ENCODE assay signal across 1 cellular context in the genomic region with DNA sequence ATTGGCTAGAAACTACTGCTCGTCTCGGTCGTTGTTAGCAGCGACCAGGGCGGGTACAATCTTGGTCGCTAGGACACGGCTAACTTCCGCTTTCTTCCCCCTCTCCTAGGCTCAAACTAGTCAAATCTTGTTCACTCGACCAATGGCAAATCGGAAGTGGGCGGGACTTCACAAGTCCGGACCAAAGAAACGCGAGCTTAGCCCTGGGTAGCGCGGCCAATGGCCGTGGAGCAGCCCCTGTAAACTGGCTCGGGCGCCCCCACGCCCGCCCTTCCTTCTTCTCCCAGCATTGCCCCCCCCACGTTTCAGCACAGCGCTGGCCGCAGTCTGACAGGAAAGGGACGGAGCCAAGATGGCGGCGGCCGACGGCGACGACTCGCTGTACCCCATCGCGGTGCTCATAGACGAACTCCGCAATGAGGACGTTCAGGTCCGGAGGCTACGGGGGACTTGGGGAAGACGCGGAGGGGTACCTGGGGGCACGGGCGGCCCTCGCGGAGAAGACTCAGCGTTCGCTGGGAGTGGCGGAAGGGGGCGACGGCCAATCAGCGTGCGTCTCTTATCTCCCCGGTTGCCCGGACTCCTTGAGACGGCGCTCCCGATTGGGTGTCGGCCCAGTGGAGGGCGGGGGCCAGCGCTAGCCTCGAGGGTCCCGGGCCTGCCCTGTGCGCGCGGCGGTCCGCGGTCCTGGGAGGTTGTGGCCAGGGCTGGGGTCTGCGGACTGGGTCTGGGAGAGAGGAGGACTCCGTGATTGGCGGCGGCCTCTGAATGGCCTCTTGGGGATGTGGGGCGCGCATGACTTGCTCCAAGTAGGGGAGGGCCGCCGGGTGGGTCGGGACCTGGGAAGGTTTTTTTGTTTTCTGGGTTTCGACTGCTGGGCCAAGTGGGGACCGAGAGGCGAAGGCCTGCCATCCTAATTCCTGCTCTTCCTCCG.
TF ChIP-seq lines count a peak whose summit lies in the region.

PPP2R1A (plus strand) TSS at position 308 of the 934 bp plus-strand sequence; CDS start at position 353, 45 bp downstream.

TF ChIP-seq in K562, 482 proteins besides CTCF, POLR2A, EP300 and RAD21 (continued from another document and continues in another):
- no peak for TF ChIP-seq NR0B1 (IDR thresholded peaks at IDR 0.05; ENCODE audit: partially characterized antibody)
- TF ChIP-seq KLF6 (CRISPR knock-in tag; IDR thresholded peaks at IDR 0.05; ENCODE audit: borderline replicate concordance): no peak; the same call in 1 of the 2 replicates
- no peak for TF ChIP-seq ZFP91 (CRISPR knock-in tag; IDR thresholded peaks at IDR 0.05)
- TF ChIP-seq FOXM1 (IDR thresholded peaks at IDR 0.05; ENCODE audit: low read depth): no peak
- TF ChIP-seq FOXM1 (CRISPR knock-in tag; IDR thresholded peaks at IDR 0.05; ENCODE audit: low read depth): no peak
- TF ChIP-seq, protein P1, sequence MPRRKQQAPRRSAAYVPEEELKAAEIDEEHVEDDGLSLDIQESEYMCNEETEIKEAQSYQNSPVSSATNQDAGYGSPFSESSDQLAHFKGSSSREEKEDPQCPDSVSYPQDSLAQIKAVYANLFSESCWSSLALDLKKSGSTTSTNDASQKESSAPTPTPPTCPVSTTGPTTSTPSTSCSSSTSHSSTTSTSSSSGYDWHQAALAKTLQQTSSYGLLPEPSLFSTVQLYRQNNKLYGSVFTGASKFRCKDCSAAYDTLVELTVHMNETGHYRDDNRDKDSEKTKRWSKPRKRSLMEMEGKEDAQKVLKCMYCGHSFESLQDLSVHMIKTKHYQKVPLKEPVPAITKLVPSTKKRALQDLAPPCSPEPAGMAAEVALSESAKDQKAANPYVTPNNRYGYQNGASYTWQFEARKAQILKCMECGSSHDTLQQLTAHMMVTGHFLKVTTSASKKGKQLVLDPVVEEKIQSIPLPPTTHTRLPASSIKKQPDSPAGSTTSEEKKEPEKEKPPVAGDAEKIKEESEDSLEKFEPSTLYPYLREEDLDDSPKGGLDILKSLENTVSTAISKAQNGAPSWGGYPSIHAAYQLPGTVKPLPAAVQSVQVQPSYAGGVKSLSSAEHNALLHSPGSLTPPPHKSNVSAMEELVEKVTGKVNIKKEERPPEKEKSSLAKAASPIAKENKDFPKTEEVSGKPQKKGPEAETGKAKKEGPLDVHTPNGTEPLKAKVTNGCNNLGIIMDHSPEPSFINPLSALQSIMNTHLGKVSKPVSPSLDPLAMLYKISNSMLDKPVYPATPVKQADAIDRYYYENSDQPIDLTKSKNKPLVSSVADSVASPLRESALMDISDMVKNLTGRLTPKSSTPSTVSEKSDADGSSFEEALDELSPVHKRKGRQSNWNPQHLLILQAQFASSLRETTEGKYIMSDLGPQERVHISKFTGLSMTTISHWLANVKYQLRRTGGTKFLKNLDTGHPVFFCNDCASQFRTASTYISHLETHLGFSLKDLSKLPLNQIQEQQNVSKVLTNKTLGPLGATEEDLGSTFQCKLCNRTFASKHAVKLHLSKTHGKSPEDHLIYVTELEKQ (CRISPR knock-in tag; IDR thresholded peaks at IDR 0.05): no peak
- no peak for TF ChIP-seq RBM17 (IDR thresholded peaks at IDR 0.05; ENCODE audit: borderline replicate concordance, low read depth, low read length)
- TF ChIP-seq TEAD4 (IDR thresholded peaks at IDR 0.05; ENCODE audit: low read length): 0 out of 2 replicates have a peak, but pooled peaks have one; percentile 5
- no peak for TF ChIP-seq TEAD4 (CRISPR knock-in tag; IDR thresholded peaks at IDR 0.05; ENCODE audit: borderline replicate concordance)
- TF ChIP-seq PCBP2 (IDR thresholded peaks at IDR 0.05; ENCODE audit: low read depth, low read length, poor library complexity, severe bottlenecking): no peak
- TF ChIP-seq MYNN (IDR thresholded peaks at IDR 0.05): no peak
- TF ChIP-seq MYNN (CRISPR knock-in tag; IDR thresholded peaks at IDR 0.05): no peak
- peak; percentile 52; the same call in 1 of the 2 replicates for TF ChIP-seq PRMT5 (CRISPR knock-in tag; IDR thresholded peaks at IDR 0.05)
- no peak for TF ChIP-seq CHD7 (IDR thresholded peaks at IDR 0.05; ENCODE audit: low read depth, low read length)
- TF ChIP-seq, protein P2, sequence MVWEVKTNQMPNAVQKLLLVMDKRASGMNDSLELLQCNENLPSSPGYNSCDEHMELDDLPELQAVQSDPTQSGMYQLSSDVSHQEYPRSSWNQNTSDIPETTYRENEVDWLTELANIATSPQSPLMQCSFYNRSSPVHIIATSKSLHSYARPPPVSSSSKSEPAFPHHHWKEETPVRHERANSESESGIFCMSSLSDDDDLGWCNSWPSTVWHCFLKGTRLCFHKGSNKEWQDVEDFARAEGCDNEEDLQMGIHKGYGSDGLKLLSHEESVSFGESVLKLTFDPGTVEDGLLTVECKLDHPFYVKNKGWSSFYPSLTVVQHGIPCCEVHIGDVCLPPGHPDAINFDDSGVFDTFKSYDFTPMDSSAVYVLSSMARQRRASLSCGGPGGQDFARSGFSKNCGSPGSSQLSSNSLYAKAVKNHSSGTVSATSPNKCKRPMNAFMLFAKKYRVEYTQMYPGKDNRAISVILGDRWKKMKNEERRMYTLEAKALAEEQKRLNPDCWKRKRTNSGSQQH (CRISPR knock-in tag; IDR thresholded peaks at IDR 0.05): 0 out of 2 replicates have a peak, but pooled peaks have one; percentile 23
- no peak for TF ChIP-seq SFPQ (IDR thresholded peaks at IDR 0.05; ENCODE audit: low read depth, low read length)
- TF ChIP-seq ZNF239 (CRISPR knock-in tag; IDR thresholded peaks at IDR 0.05): no peak
- peak; percentile 82 to 92 for TF ChIP-seq MAZ (CRISPR knock-in tag; conservative IDR thresholded peaks at IDR 0.05 in 1 of 2, IDR thresholded peaks at IDR 0.05 in 1 of 2)
- TF ChIP-seq ZNF165 (CRISPR knock-in tag; IDR thresholded peaks at IDR 0.05; ENCODE audit: borderline replicate concordance): no peak
- no peak for TF ChIP-seq ZNF408 (CRISPR knock-in tag; IDR thresholded peaks at IDR 0.05; ENCODE audit: low read depth)
- no peak for TF ChIP-seq SMAD3 (CRISPR knock-in tag; conservative IDR thresholded peaks at IDR 0.05)
- no peak for TF ChIP-seq NBN (IDR thresholded peaks at IDR 0.05; ENCODE audit: low read depth)
- no peak for TF ChIP-seq PTRF (tag; IDR thresholded peaks at IDR 0.05)
- TF ChIP-seq DMBX1 (CRISPR knock-in tag; IDR thresholded peaks at IDR 0.05; ENCODE audit: borderline replicate concordance): no peak
- TF ChIP-seq CBX3 (IDR thresholded peaks at IDR 0.05; ENCODE audit: borderline replicate concordance in 1 of 2, low read length in 2 of 2): no peak
- TF ChIP-seq ZBTB9 (CRISPR knock-in tag; IDR thresholded peaks at IDR 0.05): peak; percentile 91; the same call in 1 of the 2 replicates
- no peak for TF ChIP-seq ZNF253 (CRISPR knock-in tag; conservative IDR thresholded peaks at IDR 0.05)
- no peak for TF ChIP-seq GATAD2A (IDR thresholded peaks at IDR 0.05)
